Comparison of ENCODE assay signal across 1 cellular context in genomic region chr11:68297494-68297811, GRCh38.
TF ChIP-seq lines count a peak whose summit lies in the region.

No MANE protein-coding gene starts in this region.

TF ChIP-seq in endothelial cell of umbilical vein, 7 proteins besides CTCF, POLR2A, EP300 and RAD21:
- no peak for TF ChIP-seq MYC (IDR thresholded peaks at IDR 0.05; ENCODE audit: low read depth, low read length)
- no peak for TF ChIP-seq EZH2 (IDR thresholded peaks at IDR 0.05; ENCODE audit: borderline replicate concordance, low read depth, low read length, severe bottlenecking)
- TF ChIP-seq FOS (IDR thresholded peaks at IDR 0.05; ENCODE audit: borderline replicate concordance, insufficient read depth, low read length): no peak
- TF ChIP-seq POLR2AphosphoS5 (IDR thresholded peaks at IDR 0.05; ENCODE audit: insufficient read depth, low read depth, low read length): no peak
- no peak for TF ChIP-seq JUN (IDR thresholded peaks at IDR 0.05; ENCODE audit: borderline replicate concordance, insufficient read depth, insufficient read length, low read depth)
- TF ChIP-seq GATA2 (IDR thresholded peaks at IDR 0.05; ENCODE audit: insufficient read depth, insufficient read length, low read depth, low read length): no peak
